ENCODE assay signal across 27 cellular contexts in genomic region chr5:5570646-5571045, GRCh38.
"Had no signal": no experiment of that assay in that cellular context is flagged by ENCODE, and none has a peak within 500 bp of the region (broad histone marks: within the 10 kb centered on the region; RNA-seq: fewer than 3 reads in every experiment).

No MANE protein-coding gene starts in this region.

- H3K9me3 ChIP-seq: colonic mucosa, esophagus squamous epithelium, gastrocnemius medialis, heart right ventricle, left lung, lower lobe of right lung, mucosa of descending colon had no signal

- FAIRE-seq: endometrium, islet of Langerhans, keratinocyte had no signal

- DNase-seq: colonic mucosa; cortex of kidney; effector CD8-positive, alpha-beta T cell; effector memory CD8-positive, alpha-beta T cell; endodermal cell; erythroblast; esophagus squamous epithelium; foreskin fibroblast; foreskin melanocyte; gastrocnemius medialis; glutamatergic neuron; head of caudate nucleus; heart right ventricle; hippocampal formation; left cardiac atrium; left ventricle myocardium superior; lower lobe of right lung; mesenchymal stem cell; mucosa of descending colon had no signal

- H3K36me3 ChIP-seq: colonic mucosa, esophagus squamous epithelium, gastrocnemius medialis, heart right ventricle, left lung, lower lobe of right lung had no signal

- ATAC-seq: effector memory CD8-positive, alpha-beta T cell; esophagus mucosa; gastrocnemius medialis; heart right ventricle; left cardiac atrium; left lung; left ventricle myocardium superior; lower lobe of right lung; mucosa of descending colon had no signal

- H3K4me3 Mint-ChIP-seq: dendritic cell treated with granulocyte-macrophage colony-stimulating factor and Interleukin-4, amounts not matched to agents 40 ng/mL and 50 ng/mL, for 4 days; effector memory CD8-positive, alpha-beta T cell; endodermal cell; mesothelial cell of epicardium had no signal

- H3K9me3 Mint-ChIP-seq: dendritic cell treated with granulocyte-macrophage colony-stimulating factor and Interleukin-4, amounts not matched to agents 40 ng/mL and 50 ng/mL, for 4 days; effector memory CD8-positive, alpha-beta T cell; endodermal cell; mesothelial cell of epicardium had no signal

- H3K27me3 ChIP-seq: colonic mucosa, esophagus squamous epithelium, heart right ventricle had no signal

- H3K27ac ChIP-seq: colonic mucosa, epithelial cell of prostate, esophagus squamous epithelium, gastrocnemius medialis, heart right ventricle, left lung, lower lobe of right lung had no signal

- H3K27ac Mint-ChIP-seq: dendritic cell treated with granulocyte-macrophage colony-stimulating factor and Interleukin-4, amounts not matched to agents 40 ng/mL and 50 ng/mL, for 4 days; effector memory CD8-positive, alpha-beta T cell; endodermal cell; mesothelial cell of epicardium had no signal

- H3K27me3 Mint-ChIP-seq: dendritic cell treated with granulocyte-macrophage colony-stimulating factor and Interleukin-4, amounts not matched to agents 40 ng/mL and 50 ng/mL, for 4 days had no signal

- H3K36me3 Mint-ChIP-seq: mesothelial cell of epicardium had no signal

- H3K4me3 ChIP-seq: colonic mucosa, esophagus squamous epithelium, gastrocnemius medialis, heart right ventricle, left lung, lower lobe of right lung, mucosa of descending colon had no signal

- H3K4me1 ChIP-seq: colonic mucosa, gastrocnemius medialis, left lung, lower lobe of right lung had no signal
